Comparison of ENCODE assay signal across 1 cellular context in genomic region chr1:235088440-235088839, GRCh38.
TF ChIP-seq lines count a peak whose summit lies in the region.

No MANE protein-coding gene starts in this region.

TF ChIP-seq in GM23338, 12 proteins besides CTCF, POLR2A, EP300 and RAD21 (continued from another document):
- TF ChIP-seq ZNF462 (CRISPR knock-in tag; IDR thresholded peaks at IDR 0.05): no peak
